23 cellular contexts compared by ENCODE assay signal in the genomic region with DNA sequence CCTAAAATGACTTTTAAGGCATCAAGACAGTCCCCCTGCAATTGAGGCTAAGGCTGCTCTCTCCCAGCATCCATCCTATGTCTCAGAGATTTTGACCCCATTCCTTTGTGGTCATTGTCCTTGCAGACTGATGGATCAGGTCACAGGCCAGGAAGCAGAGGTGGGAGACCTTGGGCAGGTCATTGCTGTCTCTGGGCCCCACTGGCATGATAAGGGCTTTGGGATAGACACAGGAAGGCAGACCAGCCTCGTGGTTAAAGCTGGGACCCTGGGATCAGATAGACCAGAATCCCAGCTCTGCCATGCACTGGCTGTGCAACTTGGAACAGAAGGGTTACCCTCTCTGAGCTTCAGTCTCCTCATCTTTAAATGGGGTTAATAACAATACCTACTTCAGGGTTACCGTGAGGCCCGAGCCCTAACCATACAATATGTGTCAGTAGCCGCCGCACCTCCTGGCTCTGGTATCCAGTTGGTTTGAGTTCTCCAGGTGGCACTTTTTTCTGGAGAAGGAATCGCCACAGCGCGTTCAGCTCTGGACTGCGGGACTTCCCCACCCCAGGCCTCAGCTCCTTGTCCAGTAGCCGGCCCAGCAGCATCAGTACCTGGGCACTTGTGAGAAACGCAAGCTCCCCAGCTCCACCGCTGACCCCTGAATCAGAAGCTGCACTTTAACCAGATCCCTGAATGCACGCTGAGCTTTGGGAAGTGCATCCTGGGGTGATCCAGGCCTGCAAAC. TPM values are rescaled to one million over a fixed set of nuclear protein-coding genes. Genes with fewer than 3 reads are reported as not detected.
"Had no signal": no experiment of that assay in that cellular context is flagged by ENCODE, and none has a peak within 500 bp of the region (broad histone marks: within the 10 kb centered on the region; RNA-seq: fewer than 3 reads in every experiment).

No MANE protein-coding gene starts in this region.

- H3K4me1 ChIP-seq: SJSA1 had no signal

- H3K36me3 ChIP-seq: SJSA1 had no signal

- H3K4me1 Mint-ChIP-seq: IgD-negative memory B cell had no signal

- H3K9me3 Mint-ChIP-seq: IgD-negative memory B cell had no signal

- H3K36me3 Mint-ChIP-seq: IgD-negative memory B cell had no signal

- FAIRE-seq: RCC 7860 had no signal

- H3K27ac Mint-ChIP-seq: IgD-negative memory B cell had no signal

- H3K4me3 Mint-ChIP-seq: IgD-negative memory B cell had no signal

- H3K4me3 ChIP-seq: SJSA1, SK-N-MC had no signal

- H3K27ac ChIP-seq: SJSA1, SK-N-MC had no signal

- H3K9me3 ChIP-seq: SJSA1 had no signal

- DNase-seq: KBM-7, MV-4-11, NCI-H1048, NCI-H1105, NCI-H1417, NCI-H1436 treated with DMSO at 0.1 percent for 48 hours, NCI-H1694, NCI-H187 treated with DMSO at 0.1 percent for 48 hours, NCI-H2081, NCI-H2107, NCI-H2227 treated with DMSO at 0.1 percent for 48 hours, NCI-H524 treated with DMSO at 0.1 percent for 48 hours, NCI-H69, NCI-H774, RPMI8226, SIG-M5 had no signal

RNA-seq across cellular contexts. Expression of a gene that starts 21.4 kb away (rescaled TPM):
- total RNA-seq: HT-29, LHCN-M2, MCF 10A, SJSA1 had no signal
- polyA plus RNA-seq: IgD-negative memory B cell had no signal
